Comparison of ENCODE assay signal across 11 cellular contexts in genomic region chr10:68269562-68269961, GRCh38. TPM values are rescaled to one million over a fixed set of nuclear protein-coding genes. Genes with fewer than 3 reads are reported as not detected.
"Had no signal": no experiment of that assay in that cellular context is flagged by ENCODE, and none has a peak within 500 bp of the region (broad histone marks: within the 10 kb centered on the region; RNA-seq: fewer than 3 reads in every experiment).

No MANE protein-coding gene starts in this region.

- ATAC-seq: GM23338, HCT116 had no signal

- FAIRE-seq: H1, H54 had no signal

- H3K4me3 Mint-ChIP-seq: GM23338, H9, HFFc6 had no signal

- H2AFZ ChIP-seq: GM23248, GM23338 had no signal

- H3K9ac ChIP-seq: GM23248 had no signal

- H3K9me3 ChIP-seq: HAP-1 had no signal

- DNase-seq: GM23248, GOT3, H7, H9, HCEC 1CT, HFFc6 had no signal

- H3K4me2 ChIP-seq: GM23338 had no signal

- H3K4me3 ChIP-seq: GM23248, GM23338, HAP-1 had no signal

- H3K27ac ChIP-seq: GM23248 had no signal

- H3K36me3 ChIP-seq: HAP-1 had no signal

- H3K27ac Mint-ChIP-seq: GM23338, H9, HFFc6 had no signal

RNA-seq across cellular contexts. Expression of gene ATOH7, which starts 37.6 kb away (rescaled TPM):
- total RNA-seq: GM23248, H7 had no signal
- polyA plus RNA-seq: GM23248 had no signal
